Comparison of ENCODE assay signal across 18 cellular contexts in genomic region chrX:48751343-48751742, GRCh38.
A peak's percentile ranks its signal among the peaks of the same experiment; 100 is the strongest.
DNase-seq lines count a peak whose midpoint lies in the region; ATAC-seq lines count a peak whose summit lies in the region.
"Had no signal": no experiment of that assay in that cellular context is flagged by ENCODE, and none has a peak within 500 bp of the region (broad histone marks: within the 10 kb centered on the region; RNA-seq: fewer than 3 reads in every experiment).

No MANE protein-coding gene starts in this region.

- H3K27ac Mint-ChIP-seq in activated naive CD8-positive, alpha-beta T cell treated with anti-CD3 and anti-CD28 coated beads, Interleukin-2, amount 50 U/mL, for 24 hours, result no peak overlapping the region
- H3K27ac Mint-ChIP-seq: CD8-positive, alpha-beta memory T cell had no signal

- peaks cover 5% of the 10 kb centered on the region for H3K4me1 Mint-ChIP-seq in activated naive CD8-positive, alpha-beta T cell treated with anti-CD3 and anti-CD28 coated beads, Interleukin-2, amount 50 U/mL, for 24 hours

- no peak for DNase-seq in activated CD4-positive, CD25-positive, alpha-beta regulatory T cell (lab: John Stamatoyannopoulos, UW)
- DNase-seq in stimulated activated CD4-positive, alpha-beta T cell treated with anti-CD3 and anti-CD28 coated beads, Interleukin-4, amount 100 ng/mL, for 1 hour, result peak; percentile 2
- no peak for DNase-seq in stimulated activated CD4-positive, alpha-beta T cell treated with anti-CD3 and anti-CD28 coated beads, Interleukin-12 subunit alpha, Interleukin-12 subunit beta, amount 100 ng/mL, for 4 hours
- DNase-seq in activated naive CD8-positive, alpha-beta T cell treated with anti-CD3 and anti-CD28 coated beads, Interleukin-2, amount 50 U/mL, for 24 hours, result no peak
- DNase-seq in NCI-H2029 (lab: John Stamatoyannopoulos, UW) (no peak), SW480 (ENCODE audit: low spot score) (no peak)
- DNase-seq: activated T-cell treated with anti-CD3 and anti-CD28 coated beads for 4 hours; AML-193; CD8-positive, alpha-beta memory T cell; HCEC 1CT; mucosa of descending colon; NCI-H1105 treated with DMSO at 0.1 percent for 48 hours; NCI-H510A treated with DMSO at 0.1 percent for 48 hours; SHP77; stomach; SW 1271 had no signal

- H3K4me3 Mint-ChIP-seq in activated naive CD8-positive, alpha-beta T cell treated with anti-CD3 and anti-CD28 coated beads, Interleukin-2, amount 50 U/mL, for 24 hours, result no peak overlapping the region
- H3K4me3 Mint-ChIP-seq: CD8-positive, alpha-beta memory T cell had no signal

- no peaks in the 10 kb centered on the region for H3K9me3 Mint-ChIP-seq in activated naive CD8-positive, alpha-beta T cell treated with anti-CD3 and anti-CD28 coated beads, Interleukin-2, amount 50 U/mL, for 24 hours
- H3K9me3 Mint-ChIP-seq: CD8-positive, alpha-beta memory T cell had no signal

- H3K27me3 Mint-ChIP-seq in activated naive CD8-positive, alpha-beta T cell treated with anti-CD3 and anti-CD28 coated beads, Interleukin-2, amount 50 U/mL, for 24 hours, result no peaks in the 10 kb centered on the region

- ATAC-seq in activated CD4-positive, CD25-positive, alpha-beta regulatory T cell treated with anti-CD3 and anti-CD28 coated beads, Interleukin-2, amount 50 U/mL, for 24 hours, result peak; percentile 51 to 63
- ATAC-seq in activated naive CD8-positive, alpha-beta T cell treated with anti-CD3 and anti-CD28 coated beads, Interleukin-2, amount 50 U/mL, for 24 hours, result peak; percentile 66
- ATAC-seq in GM18519 (IDR thresholded peaks at IDR 0.05; ENCODE audit: low FRiP score, unreplicated experiment), result no peak
- ATAC-seq: mucosa of descending colon had no signal

- no peaks in the 10 kb centered on the region for H3K36me3 Mint-ChIP-seq in activated naive CD8-positive, alpha-beta T cell treated with anti-CD3 and anti-CD28 coated beads, Interleukin-2, amount 50 U/mL, for 24 hours (ENCODE audit: low read depth)
- H3K36me3 Mint-ChIP-seq: CD8-positive, alpha-beta memory T cell had no signal
